In the genomic region with DNA sequence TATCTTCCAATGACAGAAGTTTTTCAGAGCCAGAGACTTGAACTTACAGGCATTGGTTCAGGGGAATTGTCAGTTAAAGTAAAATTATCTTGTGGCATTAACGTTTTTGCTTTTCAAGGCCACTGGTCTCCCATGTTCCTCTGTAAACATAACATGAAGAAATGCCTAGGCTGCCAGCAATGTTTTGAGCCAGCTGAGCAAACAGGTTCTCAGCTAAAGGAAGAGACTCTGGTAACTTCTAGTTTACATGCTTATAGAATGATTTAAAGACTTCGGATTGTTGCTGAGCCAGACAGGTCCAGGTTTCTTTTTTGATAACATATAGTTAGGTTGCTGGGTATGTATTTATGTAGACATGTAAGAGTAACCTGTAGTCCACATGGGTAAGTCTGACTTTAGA, we compare ENCODE assay signal across 2 cellular contexts.
TF ChIP-seq lines count a peak whose summit lies in the region.

No MANE protein-coding gene starts in this region.

TF ChIP-seq in liver, 16 proteins besides CTCF, POLR2A, EP300 and RAD21:
- TF ChIP-seq, protein P1, sequence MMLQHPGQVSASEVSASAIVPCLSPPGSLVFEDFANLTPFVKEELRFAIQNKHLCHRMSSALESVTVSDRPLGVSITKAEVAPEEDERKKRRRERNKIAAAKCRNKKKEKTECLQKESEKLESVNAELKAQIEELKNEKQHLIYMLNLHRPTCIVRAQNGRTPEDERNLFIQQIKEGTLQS (IDR thresholded peaks at IDR 0.05): no peak
- no peak for TF ChIP-seq GABPA (IDR thresholded peaks at IDR 0.05 in 1 of 2, conservative IDR thresholded peaks at IDR 0.05 in 1 of 2)
- no peak for TF ChIP-seq RXRA (IDR thresholded peaks at IDR 0.05)
- no peak for TF ChIP-seq FOXA1 (IDR thresholded peaks at IDR 0.05)
- no peak for TF ChIP-seq EGR1 (IDR thresholded peaks at IDR 0.05; ENCODE audit: low read depth in 2 of 2)
- no peak for TF ChIP-seq NR2F2 (IDR thresholded peaks at IDR 0.05)
- TF ChIP-seq TAF1 (conservative IDR thresholded peaks at IDR 0.05): no peak

TF ChIP-seq in HepG2, 621 proteins besides CTCF, POLR2A, EP300 and RAD21:
- no peak for TF ChIP-seq MBD4 (IDR thresholded peaks at IDR 0.05; ENCODE audit: borderline replicate concordance, low read length)
- TF ChIP-seq ZNF430 (CRISPR knock-in tag; IDR thresholded peaks at IDR 0.05): no peak
- TF ChIP-seq ZBTB42 (CRISPR knock-in tag; IDR thresholded peaks at IDR 0.05): no peak
- TF ChIP-seq, protein P2, sequence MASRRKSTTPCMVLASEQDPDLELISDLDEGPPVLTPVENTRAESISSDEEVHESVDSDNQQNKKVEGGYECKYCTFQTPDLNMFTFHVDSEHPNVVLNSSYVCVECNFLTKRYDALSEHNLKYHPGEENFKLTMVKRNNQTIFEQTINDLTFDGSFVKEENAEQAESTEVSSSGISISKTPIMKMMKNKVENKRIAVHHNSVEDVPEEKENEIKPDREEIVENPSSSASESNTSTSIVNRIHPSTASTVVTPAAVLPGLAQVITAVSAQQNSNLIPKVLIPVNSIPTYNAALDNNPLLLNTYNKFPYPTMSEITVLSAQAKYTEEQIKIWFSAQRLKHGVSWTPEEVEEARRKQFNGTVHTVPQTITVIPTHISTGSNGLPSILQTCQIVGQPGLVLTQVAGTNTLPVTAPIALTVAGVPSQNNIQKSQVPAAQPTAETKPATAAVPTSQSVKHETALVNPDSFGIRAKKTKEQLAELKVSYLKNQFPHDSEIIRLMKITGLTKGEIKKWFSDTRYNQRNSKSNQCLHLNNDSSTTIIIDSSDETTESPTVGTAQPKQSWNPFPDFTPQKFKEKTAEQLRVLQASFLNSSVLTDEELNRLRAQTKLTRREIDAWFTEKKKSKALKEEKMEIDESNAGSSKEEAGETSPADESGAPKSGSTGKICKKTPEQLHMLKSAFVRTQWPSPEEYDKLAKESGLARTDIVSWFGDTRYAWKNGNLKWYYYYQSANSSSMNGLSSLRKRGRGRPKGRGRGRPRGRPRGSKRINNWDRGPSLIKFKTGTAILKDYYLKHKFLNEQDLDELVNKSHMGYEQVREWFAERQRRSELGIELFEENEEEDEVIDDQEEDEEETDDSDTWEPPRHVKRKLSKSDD (CRISPR knock-in tag; IDR thresholded peaks at IDR 0.05; ENCODE audit: low read depth): no peak
- TF ChIP-seq ZNF44 (CRISPR knock-in tag; IDR thresholded peaks at IDR 0.05): no peak
- TF ChIP-seq NFE2L2 (IDR thresholded peaks at IDR 0.05; ENCODE audit: low read length): no peak
- no peak for TF ChIP-seq ZFX (CRISPR knock-in tag; IDR thresholded peaks at IDR 0.05; ENCODE audit: low read depth)
- TF ChIP-seq, protein P3, sequence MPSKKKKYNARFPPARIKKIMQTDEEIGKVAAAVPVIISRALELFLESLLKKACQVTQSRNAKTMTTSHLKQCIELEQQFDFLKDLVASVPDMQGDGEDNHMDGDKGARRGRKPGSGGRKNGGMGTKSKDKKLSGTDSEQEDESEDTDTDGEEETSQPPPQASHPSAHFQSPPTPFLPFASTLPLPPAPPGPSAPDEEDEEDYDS (CRISPR knock-in tag; IDR thresholded peaks at IDR 0.05): no peak
- TF ChIP-seq SAP130 (CRISPR knock-in tag; IDR thresholded peaks at IDR 0.05; ENCODE audit: low read depth): no peak
- no peak for TF ChIP-seq ZNF136 (CRISPR knock-in tag; IDR thresholded peaks at IDR 0.05; ENCODE audit: low read depth)
- TF ChIP-seq ZNF225 (CRISPR knock-in tag; IDR thresholded peaks at IDR 0.05): no peak
- no peak for TF ChIP-seq MAZ (IDR thresholded peaks at IDR 0.05; ENCODE audit: borderline replicate concordance, low read depth, low read length)
- TF ChIP-seq MAZ (CRISPR knock-in tag; IDR thresholded peaks at IDR 0.05; ENCODE audit: low read depth): no peak
- TF ChIP-seq, protein P4, sequence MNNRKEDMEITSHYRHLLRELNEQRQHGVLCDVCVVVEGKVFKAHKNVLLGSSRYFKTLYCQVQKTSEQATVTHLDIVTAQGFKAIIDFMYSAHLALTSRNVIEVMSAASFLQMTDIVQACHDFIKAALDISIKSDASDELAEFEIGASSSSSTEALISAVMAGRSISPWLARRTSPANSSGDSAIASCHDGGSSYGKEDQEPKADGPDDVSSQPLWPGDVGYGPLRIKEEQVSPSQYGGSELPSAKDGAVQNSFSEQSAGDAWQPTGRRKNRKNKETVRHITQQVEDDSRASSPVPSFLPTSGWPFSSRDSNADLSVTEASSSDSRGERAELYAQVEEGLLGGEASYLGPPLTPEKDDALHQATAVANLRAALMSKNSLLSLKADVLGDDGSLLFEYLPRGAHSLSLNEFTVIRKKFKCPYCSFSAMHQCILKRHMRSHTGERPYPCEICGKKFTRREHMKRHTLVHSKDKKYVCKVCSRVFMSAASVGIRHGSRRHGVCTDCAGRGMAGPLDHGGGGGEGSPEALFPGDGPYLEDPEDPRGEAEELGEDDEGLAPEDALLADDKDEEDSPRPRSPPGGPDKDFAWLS (CRISPR knock-in tag; IDR thresholded peaks at IDR 0.05; ENCODE audit: borderline replicate concordance): no peak
